In the genomic region with DNA sequence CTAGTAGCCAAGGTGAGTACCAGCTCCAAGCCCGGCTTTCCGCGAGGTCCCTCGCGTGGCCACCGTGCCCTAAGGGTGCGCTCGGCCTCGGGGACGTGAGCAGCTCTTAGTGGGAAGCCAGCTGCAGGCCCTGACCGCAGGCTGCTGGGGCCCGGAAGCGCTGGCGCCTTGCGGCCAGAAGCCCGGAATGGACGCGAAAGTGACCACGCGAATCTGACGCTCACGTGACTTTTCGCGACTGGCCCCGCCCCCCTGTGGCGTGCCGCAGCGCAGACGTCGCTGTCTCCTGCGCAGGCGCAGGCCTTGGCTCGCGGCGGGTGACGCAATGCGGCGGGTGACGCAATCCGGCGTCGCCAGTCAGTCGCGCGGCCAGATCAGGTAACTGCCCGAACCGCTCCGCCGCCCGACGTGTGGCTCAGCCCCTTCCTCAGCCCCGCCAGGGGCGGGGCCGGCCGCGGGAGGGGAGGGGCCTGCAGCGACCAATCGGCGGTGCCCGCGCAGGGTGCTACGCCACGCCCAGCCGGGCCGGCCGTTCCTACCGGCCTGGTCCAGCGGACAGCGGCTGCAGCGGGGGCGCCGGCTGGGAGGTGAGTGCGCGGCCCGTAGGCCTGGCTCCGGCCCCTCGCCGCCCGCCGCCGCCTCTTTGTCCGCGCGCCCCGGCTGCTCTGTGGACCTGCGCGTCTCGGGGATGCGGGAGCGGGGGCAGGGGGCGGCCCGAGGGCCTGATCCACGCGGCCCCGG, we compare ENCODE assay signal across 1 cellular context.
TF ChIP-seq lines count a peak whose summit lies in the region.

Gene GZF1, plus strand, starts transcription at position 532 of the 741 bp plus-strand sequence. CDS start 2,202 bp downstream, outside the sequence.

TF ChIP-seq in GM12878, 131 proteins besides CTCF, POLR2A, EP300 and RAD21 (continued from another document and continues in another):
- TF ChIP-seq, protein P1, sequence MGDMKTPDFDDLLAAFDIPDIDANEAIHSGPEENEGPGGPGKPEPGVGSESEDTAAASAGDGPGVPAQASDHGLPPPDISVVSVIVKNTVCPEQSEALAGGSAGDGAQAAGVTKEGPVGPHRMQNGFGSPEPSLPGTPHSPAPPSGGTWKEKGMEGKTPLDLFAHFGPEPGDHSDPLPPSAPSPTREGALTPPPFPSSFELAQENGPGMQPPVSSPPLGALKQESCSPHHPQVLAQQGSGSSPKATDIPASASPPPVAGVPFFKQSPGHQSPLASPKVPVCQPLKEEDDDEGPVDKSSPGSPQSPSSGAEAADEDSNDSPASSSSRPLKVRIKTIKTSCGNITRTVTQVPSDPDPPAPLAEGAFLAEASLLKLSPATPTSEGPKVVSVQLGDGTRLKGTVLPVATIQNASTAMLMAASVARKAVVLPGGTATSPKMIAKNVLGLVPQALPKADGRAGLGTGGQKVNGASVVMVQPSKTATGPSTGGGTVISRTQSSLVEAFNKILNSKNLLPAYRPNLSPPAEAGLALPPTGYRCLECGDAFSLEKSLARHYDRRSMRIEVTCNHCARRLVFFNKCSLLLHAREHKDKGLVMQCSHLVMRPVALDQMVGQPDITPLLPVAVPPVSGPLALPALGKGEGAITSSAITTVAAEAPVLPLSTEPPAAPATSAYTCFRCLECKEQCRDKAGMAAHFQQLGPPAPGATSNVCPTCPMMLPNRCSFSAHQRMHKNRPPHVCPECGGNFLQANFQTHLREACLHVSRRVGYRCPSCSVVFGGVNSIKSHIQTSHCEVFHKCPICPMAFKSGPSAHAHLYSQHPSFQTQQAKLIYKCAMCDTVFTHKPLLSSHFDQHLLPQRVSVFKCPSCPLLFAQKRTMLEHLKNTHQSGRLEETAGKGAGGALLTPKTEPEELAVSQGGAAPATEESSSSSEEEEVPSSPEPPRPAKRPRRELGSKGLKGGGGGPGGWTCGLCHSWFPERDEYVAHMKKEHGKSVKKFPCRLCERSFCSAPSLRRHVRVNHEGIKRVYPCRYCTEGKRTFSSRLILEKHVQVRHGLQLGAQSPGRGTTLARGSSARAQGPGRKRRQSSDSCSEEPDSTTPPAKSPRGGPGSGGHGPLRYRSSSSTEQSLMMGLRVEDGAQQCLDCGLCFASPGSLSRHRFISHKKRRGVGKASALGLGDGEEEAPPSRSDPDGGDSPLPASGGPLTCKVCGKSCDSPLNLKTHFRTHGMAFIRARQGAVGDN (IDR thresholded peaks at IDR 0.05), result peak; percentile 88
- TF ChIP-seq CHD1 (IDR thresholded peaks at IDR 0.05; ENCODE audit: low read depth, low read length), result peak; percentile 41; the same call in 1 of the 2 replicates
- TF ChIP-seq MAX (IDR thresholded peaks at IDR 0.05; ENCODE audit: low read depth, low read length), result peak; percentile 98
- TF ChIP-seq MEF2B (IDR thresholded peaks at IDR 0.05; ENCODE audit: partially characterized antibody, poor library complexity, severe bottlenecking), result peak; percentile 30
- no peak for TF ChIP-seq YBX1 (IDR thresholded peaks at IDR 0.05)
- peak; percentile 65 for TF ChIP-seq SP1 (IDR thresholded peaks at IDR 0.05; ENCODE audit: low read depth, low read length)
- TF ChIP-seq LARP7 (IDR thresholded peaks at IDR 0.05), result peak; percentile 68
- no peak for TF ChIP-seq MYB (IDR thresholded peaks at IDR 0.05; ENCODE audit: borderline replicate concordance, low read depth, low read length)
- 0 out of 2 replicates have a peak, but pooled peaks have one; percentile 17 for TF ChIP-seq ZNF217 (IDR thresholded peaks at IDR 0.05)
- peak; percentile 69; the same call in 1 of the 2 replicates for TF ChIP-seq CHD2 (IDR thresholded peaks at IDR 0.05; ENCODE audit: borderline replicate concordance, low read depth, low read length)
- TF ChIP-seq, protein P2, sequence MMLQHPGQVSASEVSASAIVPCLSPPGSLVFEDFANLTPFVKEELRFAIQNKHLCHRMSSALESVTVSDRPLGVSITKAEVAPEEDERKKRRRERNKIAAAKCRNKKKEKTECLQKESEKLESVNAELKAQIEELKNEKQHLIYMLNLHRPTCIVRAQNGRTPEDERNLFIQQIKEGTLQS (IDR thresholded peaks at IDR 0.05; ENCODE audit: borderline replicate concordance, extremely low read depth, low read depth, low read length), result peak; percentile 95
- TF ChIP-seq TAF1 (IDR thresholded peaks at IDR 0.05; ENCODE audit: borderline replicate concordance, low read depth, low read length), result peak; percentile 63
- TF ChIP-seq, protein P3, sequence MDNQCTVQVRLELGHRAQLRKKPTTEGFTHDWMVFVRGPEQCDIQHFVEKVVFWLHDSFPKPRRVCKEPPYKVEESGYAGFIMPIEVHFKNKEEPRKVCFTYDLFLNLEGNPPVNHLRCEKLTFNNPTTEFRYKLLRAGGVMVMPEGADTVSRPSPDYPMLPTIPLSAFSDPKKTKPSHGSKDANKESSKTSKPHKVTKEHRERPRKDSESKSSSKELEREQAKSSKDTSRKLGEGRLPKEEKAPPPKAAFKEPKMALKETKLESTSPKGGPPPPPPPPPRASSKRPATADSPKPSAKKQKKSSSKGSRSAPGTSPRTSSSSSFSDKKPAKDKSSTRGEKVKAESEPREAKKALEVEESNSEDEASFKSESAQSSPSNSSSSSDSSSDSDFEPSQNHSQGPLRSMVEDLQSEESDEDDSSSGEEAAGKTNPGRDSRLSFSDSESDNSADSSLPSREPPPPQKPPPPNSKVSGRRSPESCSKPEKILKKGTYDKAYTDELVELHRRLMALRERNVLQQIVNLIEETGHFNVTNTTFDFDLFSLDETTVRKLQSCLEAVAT (IDR thresholded peaks at IDR 0.05), result peak; percentile 69
- TF ChIP-seq PAX8 (IDR thresholded peaks at IDR 0.05), result no peak
- TF ChIP-seq CEBPZ (IDR thresholded peaks at IDR 0.05; ENCODE audit: low read depth, low read length), result no peak
- TF ChIP-seq TARDBP (IDR thresholded peaks at IDR 0.05; ENCODE audit: borderline replicate concordance), result 0 out of 2 replicates have a peak, but pooled peaks have one; percentile 13
- no peak; the same call in 1 of the 2 replicates for TF ChIP-seq FOXM1 (IDR thresholded peaks at IDR 0.05; ENCODE audit: low read depth, low read length)
- peak; percentile 49 for TF ChIP-seq BACH1 (IDR thresholded peaks at IDR 0.05; ENCODE audit: borderline replicate concordance)
- peak; percentile 93 for TF ChIP-seq E4F1 (IDR thresholded peaks at IDR 0.05; ENCODE audit: borderline replicate concordance, partially characterized antibody)
- TF ChIP-seq HDAC2 (IDR thresholded peaks at IDR 0.05), result no peak
- peak in 1 of 2 experiments; percentile 97; a peak in 2 of 4 replicates for TF ChIP-seq CEBPB (IDR thresholded peaks at IDR 0.05; ENCODE audit: borderline replicate concordance in 1 of 2, low read depth in 2 of 2, low read length in 2 of 2)
- TF ChIP-seq PAX5 (IDR thresholded peaks at IDR 0.05; ENCODE audit: borderline replicate concordance, low read depth, low read length), result peak; percentile 57; the same call in 1 of the 2 replicates
- TF ChIP-seq CHD4 (IDR thresholded peaks at IDR 0.05), result no peak
- peak; percentile 48; the same call in 1 of the 2 replicates for TF ChIP-seq RELB (IDR thresholded peaks at IDR 0.05; ENCODE audit: low read depth)
- TF ChIP-seq IKZF1 (conservative IDR thresholded peaks at IDR 0.05), result peak; percentile 90
- TF ChIP-seq TCF12 (IDR thresholded peaks at IDR 0.05; ENCODE audit: low read depth, low read length), result peak; percentile 85
- TF ChIP-seq RELA (IDR thresholded peaks at IDR 0.05; ENCODE audit: borderline replicate concordance, partially characterized antibody), result peak; percentile 84
- peak; percentile 6; the same call in 1 of the 2 replicates for TF ChIP-seq NR2C1 (IDR thresholded peaks at IDR 0.05)
- no peak for TF ChIP-seq MEF2A (IDR thresholded peaks at IDR 0.05; ENCODE audit: insufficient read depth, low read depth, low read length)
- TF ChIP-seq CBX3 (IDR thresholded peaks at IDR 0.05; ENCODE audit: borderline replicate concordance, low read depth), result no peak
- no peak for TF ChIP-seq ZNF384 (IDR thresholded peaks at IDR 0.05; ENCODE audit: borderline replicate concordance, low read depth, low read length)
- TF ChIP-seq RUNX3 (IDR thresholded peaks at IDR 0.05; ENCODE audit: low read length), result peak; percentile 96
- peak; percentile 92 for TF ChIP-seq ATF7 (IDR thresholded peaks at IDR 0.05; ENCODE audit: low read depth)
- TF ChIP-seq JUND (IDR thresholded peaks at IDR 0.05; ENCODE audit: low read depth, low read length), result peak; percentile 83
- TF ChIP-seq HCFC1 (IDR thresholded peaks at IDR 0.05; ENCODE audit: low read length), result peak; percentile 70
- TF ChIP-seq, protein P4, sequence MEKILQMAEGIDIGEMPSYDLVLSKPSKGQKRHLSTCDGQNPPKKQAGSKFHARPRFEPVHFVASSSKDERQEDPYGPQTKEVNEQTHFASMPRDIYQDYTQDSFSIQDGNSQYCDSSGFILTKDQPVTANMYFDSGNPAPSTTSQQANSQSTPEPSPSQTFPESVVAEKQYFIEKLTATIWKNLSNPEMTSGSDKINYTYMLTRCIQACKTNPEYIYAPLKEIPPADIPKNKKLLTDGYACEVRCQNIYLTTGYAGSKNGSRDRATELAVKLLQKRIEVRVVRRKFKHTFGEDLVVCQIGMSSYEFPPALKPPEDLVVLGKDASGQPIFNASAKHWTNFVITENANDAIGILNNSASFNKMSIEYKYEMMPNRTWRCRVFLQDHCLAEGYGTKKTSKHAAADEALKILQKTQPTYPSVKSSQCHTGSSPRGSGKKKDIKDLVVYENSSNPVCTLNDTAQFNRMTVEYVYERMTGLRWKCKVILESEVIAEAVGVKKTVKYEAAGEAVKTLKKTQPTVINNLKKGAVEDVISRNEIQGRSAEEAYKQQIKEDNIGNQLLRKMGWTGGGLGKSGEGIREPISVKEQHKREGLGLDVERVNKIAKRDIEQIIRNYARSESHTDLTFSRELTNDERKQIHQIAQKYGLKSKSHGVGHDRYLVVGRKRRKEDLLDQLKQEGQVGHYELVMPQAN (conservative IDR thresholded peaks at IDR 0.05), result peak; percentile 80
- peak; percentile 66 for TF ChIP-seq PKNOX1 (IDR thresholded peaks at IDR 0.05)
- no peak for TF ChIP-seq NFYA (IDR thresholded peaks at IDR 0.05; ENCODE audit: borderline replicate concordance, low read depth, low read length)
